ENCODE assay signal across 17 cellular contexts in the genomic region with DNA sequence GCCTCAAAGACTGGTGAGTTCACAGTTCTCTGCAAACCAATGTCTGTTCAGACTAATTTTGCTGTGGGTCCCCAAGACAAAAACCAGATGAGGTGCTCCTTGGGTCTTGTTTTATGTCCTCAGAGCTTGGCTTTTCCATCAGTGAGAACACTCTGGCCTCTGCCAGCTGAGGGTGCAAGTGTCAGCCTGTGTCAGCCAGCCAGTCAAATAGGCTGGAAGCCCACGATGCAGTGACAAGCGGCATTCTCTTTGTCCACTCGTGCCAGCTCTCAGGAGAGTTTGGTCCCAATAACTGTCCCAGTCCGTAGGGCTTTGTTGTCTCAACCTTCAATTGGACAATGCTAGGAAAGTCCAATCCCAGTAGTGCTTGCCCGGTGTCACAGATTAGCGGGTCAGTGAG. TPM values are rescaled to one million over a fixed set of nuclear protein-coding genes. Genes with fewer than 3 reads are reported as not detected.
DNase-seq lines count a peak whose midpoint lies in the region; ATAC-seq and TF ChIP-seq lines count a peak whose summit lies in the region.
"Had no signal": no experiment of that assay in that cellular context is flagged by ENCODE, and none has a peak within 500 bp of the region (broad histone marks: within the 10 kb centered on the region; RNA-seq: fewer than 3 reads in every experiment).

No MANE protein-coding gene starts in this region.

- H3K36me3 Mint-ChIP-seq in type B pancreatic cell: no peaks in the 10 kb centered on the region
- H3K36me3 Mint-ChIP-seq: CD4-positive, CD25-positive, alpha-beta regulatory T cell had no signal

- H3K27me3 ChIP-seq in cardiac muscle cell (no peaks in the 10 kb centered on the region), right cardiac atrium (ENCODE audit: control insufficient read depth, insufficient read depth) (no peaks in the 10 kb centered on the region), layer of hippocampus (ENCODE audit: control insufficient read depth, insufficient read depth, low read length) (no peaks in the 10 kb centered on the region)
- H3K27me3 ChIP-seq: SJCRH30 had no signal

- no peaks in the 10 kb centered on the region for H3K27me3 Mint-ChIP-seq in type B pancreatic cell
- H3K27me3 Mint-ChIP-seq: CD4-positive, CD25-positive, alpha-beta regulatory T cell had no signal

- no peaks in the 10 kb centered on the region for H3K9me3 Mint-ChIP-seq in type B pancreatic cell

- no peak overlapping the region for H3K4me3 Mint-ChIP-seq in type B pancreatic cell
- H3K4me3 Mint-ChIP-seq: CD4-positive, CD25-positive, alpha-beta regulatory T cell had no signal

- no peaks in the 10 kb centered on the region for H3K9me3 ChIP-seq in cardiac muscle cell (ENCODE audit: low read depth)
- no peaks in the 10 kb centered on the region for H3K9me3 ChIP-seq in right cardiac atrium (ENCODE audit: control insufficient read depth, low read length)
- H3K9me3 ChIP-seq: SJCRH30 had no signal

- H3K4me3 ChIP-seq in cardiac muscle cell: no peak overlapping the region
- H3K4me3 ChIP-seq in right cardiac atrium (ENCODE audit: low read length): no peak overlapping the region
- H3K4me3 ChIP-seq in coronary artery: no peak overlapping the region
- H3K4me3 ChIP-seq: SJCRH30 had no signal

- no peaks in the 10 kb centered on the region for H3K36me3 ChIP-seq in cardiac muscle cell
- H3K36me3 ChIP-seq: SJCRH30 had no signal

- H3K27ac ChIP-seq in cardiac muscle cell (peak overlapping the region; percentile 17), right cardiac atrium (ENCODE audit: low read length) (no peak overlapping the region), caudate nucleus (ENCODE audit: low read depth, low read length) (peak overlapping the region; percentile 70), layer of hippocampus (ENCODE audit: low read depth, low read length) (peak overlapping the region; percentile 71), coronary artery (no peak overlapping the region)
- H3K27ac ChIP-seq: SJCRH30 had no signal

- ATAC-seq in right cardiac atrium: no peak

- WGBS in right cardiac atrium: 83% methylated on average over 6 of the region's 6 CpGs

- no peak for TF ChIP-seq CTCF in cardiac muscle cell (IDR thresholded peaks at IDR 0.05; ENCODE audit: low read depth, low read length)
- no peak for TF ChIP-seq CTCF in coronary artery (IDR thresholded peaks at IDR 0.05)
- TF ChIP-seq CTCF in type B pancreatic cell (conservative IDR thresholded peaks at IDR 0.05): no peak

- intact Hi-C loops in right cardiac atrium (cut with DNase I): no loop called here

- no peaks in the 10 kb centered on the region for H3K4me1 Mint-ChIP-seq in type B pancreatic cell (ENCODE audit: unreplicated experiment)
- H3K4me1 Mint-ChIP-seq: CD4-positive, CD25-positive, alpha-beta regulatory T cell had no signal

- DNase-seq in cardiac muscle cell (ENCODE audit: low read depth in 1 of 2, low spot score in 1 of 2): no peak
- DNase-seq in right cardiac atrium: no peak
- peak in 24 of 61 donors; percentile 11 to 76 (median 34) for DNase-seq in caudate nucleus (lab: John Stamatoyannopoulos, UW)
- peak; percentile 75 for DNase-seq in superior temporal gyrus (ENCODE audit: extremely low spot score)
- no peak for DNase-seq in coronary artery (ENCODE audit: low spot score)
- DNase-seq in type B pancreatic cell (ENCODE audit: extremely low spot score, unreplicated experiment): no peak
- no peak for DNase-seq in NCI-H2029 treated with DMSO at 0.1 percent for 48 hours (lab: John Stamatoyannopoulos, UW)
- DNase-seq: AML-193; CD4-positive, CD25-positive, alpha-beta regulatory T cell; DMS79; H7; Karpas-422; NCI-H187; NCI-H2107; NK-92 treated with Interleukin-12 subunit alpha and Interleukin-12 subunit beta, amount 100 ng/mL, for 24 hours; SJCRH30 had no signal

- no peak overlapping the region for H3K27ac Mint-ChIP-seq in type B pancreatic cell
- H3K27ac Mint-ChIP-seq: CD4-positive, CD25-positive, alpha-beta regulatory T cell had no signal

- H3K4me1 ChIP-seq in cardiac muscle cell (ENCODE audit: low read depth) (no peaks in the 10 kb centered on the region), right cardiac atrium (ENCODE audit: control insufficient read depth, insufficient read depth, low read length) (no peaks in the 10 kb centered on the region)
- H3K4me1 ChIP-seq: SJCRH30 had no signal

RNA-seq across cellular contexts. Expression of a gene that starts 9.4 kb away (rescaled TPM):
- total RNA-seq in cardiac muscle cell: 119 and 193 TPM in 2 replicates
- 60.1 and 80.1 TPM in 2 replicates for polyA plus RNA-seq in cardiac muscle cell
- total RNA-seq in right cardiac atrium: 100 to 1,000 TPM; 119 to 131 (median 125) TPM
- polyA plus RNA-seq in right cardiac atrium: 94.9 TPM
- 138 and 149 TPM in 2 replicates for total RNA-seq in type B pancreatic cell (ENCODE audit: low replicate concordance)

RNA-seq across cellular contexts. Expression of a gene that starts 53.6 kb away (rescaled TPM):
- 16.4 and 35.7 TPM in 2 replicates for total RNA-seq in cardiac muscle cell
- polyA plus RNA-seq in cardiac muscle cell: 20.3 and 21.2 TPM in 2 replicates
- 100 to 1,000 TPM; 116 to 170 (median 144) TPM for total RNA-seq in right cardiac atrium
- 194 TPM for polyA plus RNA-seq in right cardiac atrium
- 15.3 and 18.6 TPM in 2 replicates for total RNA-seq in type B pancreatic cell (ENCODE audit: low replicate concordance)

RNA-seq across cellular contexts. Expression of a gene that starts 53.9 kb away (rescaled TPM):
- total RNA-seq in cardiac muscle cell: 833 and 875 TPM in 2 replicates
- polyA plus RNA-seq in cardiac muscle cell: 827 and 866 TPM in 2 replicates
- total RNA-seq in right cardiac atrium: 100 to 1,000 TPM; 197 to 235 (median 223) TPM
- polyA plus RNA-seq in right cardiac atrium: 180 TPM
- total RNA-seq in type B pancreatic cell (ENCODE audit: low replicate concordance): 234 and 244 TPM in 2 replicates

Comparison
In these comparisons a context has a peak if more than half of its experiments do, and no peak if none do; other contexts are left out.
1. H3K27ac ChIP-seq: peak in cardiac muscle cell (single experiment), caudate nucleus (single experiment) and layer of hippocampus (single experiment); none in right cardiac atrium (single experiment) and coronary artery (0 of 2).